21 cellular contexts compared by ENCODE assay signal in the genomic region with DNA sequence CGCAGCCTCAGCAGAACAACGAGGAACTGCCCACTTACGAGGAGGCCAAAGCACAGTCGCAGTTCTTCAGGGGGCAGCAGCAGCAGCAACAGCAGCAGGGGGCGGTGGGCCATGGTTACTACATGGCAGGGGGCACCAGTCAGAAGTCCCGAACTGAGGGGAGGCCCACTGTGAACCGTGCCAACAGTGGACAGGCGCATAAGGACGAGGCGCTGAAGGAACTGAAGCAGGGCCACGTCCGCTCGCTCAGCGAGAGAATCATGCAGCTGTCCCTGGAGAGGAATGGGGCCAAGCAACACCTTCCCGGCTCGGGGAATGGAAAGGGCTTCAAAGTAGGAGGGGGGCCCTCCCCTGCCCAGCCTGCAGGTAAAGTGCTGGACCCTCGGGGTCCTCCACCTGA. TPM values are rescaled to one million over a fixed set of nuclear protein-coding genes. Genes with fewer than 3 reads are reported as not detected.
DNase-seq lines count a peak whose midpoint lies in the region; ATAC-seq, FAIRE-seq and TF ChIP-seq lines count a peak whose summit lies in the region.
"Had no signal": no experiment of that assay in that cellular context is flagged by ENCODE, and none has a peak within 500 bp of the region (broad histone marks: within the 10 kb centered on the region; RNA-seq: fewer than 3 reads in every experiment).

No MANE protein-coding gene starts in this region.

- WGBS in trophoblast cell (ENCODE audit: extremely low coverage, insufficient coverage, insufficient read length): no CpG with 5 or more reads among the region's 17 CpGs

- no peak overlapping the region for H2BK12ac ChIP-seq in trophoblast cell (ENCODE audit: low read length)

- no peaks in the 10 kb centered on the region for H3K79me1 ChIP-seq in trophoblast cell (ENCODE audit: low read length)

- H3K27me3 Mint-ChIP-seq in immature natural killer cell (ENCODE audit: low read depth in 3 of 3): peaks cover 0 to 4% (median 0%) of the 10 kb centered on the region in 3 donors

- H3K27ac Mint-ChIP-seq in immature natural killer cell: no peak overlapping the region

- H3K4ac ChIP-seq in trophoblast cell (ENCODE audit: low read depth, low read length): no peak overlapping the region

- no peaks in the 10 kb centered on the region for H3K9me1 ChIP-seq in endothelial cell of umbilical vein (replicated peaks; ENCODE audit: control insufficient read depth, extremely low read depth, insufficient read depth, low read length)

- ATAC-seq in Right ventricle myocardium superior (ENCODE audit: poor library complexity): no peak
- ATAC-seq: K562 had no signal

- no peak overlapping the region for H3K23ac ChIP-seq in trophoblast cell (ENCODE audit: low read length)

- no peak for DNase-seq in left ventricle myocardium inferior
- DNase-seq in Right ventricle myocardium superior: no peak
- DNase-seq in endothelial cell of umbilical vein (ENCODE audit: low read depth, low spot score): no peak
- DNase-seq in trophoblast cell: no peak
- DNase-seq in tibial artery: no peak
- DNase-seq in DMS53 treated with DMSO at 0.1 percent for 48 hours (lab: John Stamatoyannopoulos, UW; ENCODE audit: unreplicated experiment): no peak
- no peak for DNase-seq in DMS 273 (lab: John Stamatoyannopoulos, UW; ENCODE audit: unreplicated experiment)
- no peak for DNase-seq in immature natural killer cell
- DNase-seq: DMS 273 treated with DMSO at 0.1 percent for 48 hours, GF-D8, NCI-H1048, NCI-H146, NCI-H2081 treated with DMSO at 0.1 percent for 48 hours, NCI-H510A treated with DMSO at 0.1 percent for 48 hours, NCI-H82, SHP77 had no signal

- no peak overlapping the region for H3K4me2 ChIP-seq in endothelial cell of umbilical vein (ENCODE audit: insufficient read depth, low read length)
- no peak overlapping the region for H3K4me2 ChIP-seq in trophoblast cell (ENCODE audit: low read length)
- H3K4me2 ChIP-seq: BLaER1 had no signal

- no peak overlapping the region for H3K9ac ChIP-seq in endothelial cell of umbilical vein (replicated peaks; ENCODE audit: extremely low read depth, insufficient read depth, low read length)
- H3K9ac ChIP-seq in trophoblast cell (ENCODE audit: low read length): no peak overlapping the region
- H3K9ac ChIP-seq: BLaER1 had no signal

- H3K27me3 ChIP-seq in left ventricle myocardium inferior (ENCODE audit: low read depth) (no peaks in the 10 kb centered on the region), endothelial cell of umbilical vein (ENCODE audit: control insufficient read depth in 2 of 2, insufficient read depth in 2 of 2, low read length in 2 of 2) (no peaks in the 10 kb centered on the region), trophoblast cell (ENCODE audit: insufficient read depth, low read length) (no peaks in the 10 kb centered on the region), tibial artery (no peaks in the 10 kb centered on the region)
- H3K27me3 ChIP-seq: BLaER1 had no signal

- H3K9me3 ChIP-seq in left ventricle myocardium inferior (replicated peaks): no peaks in the 10 kb centered on the region
- no peaks in the 10 kb centered on the region for H3K9me3 ChIP-seq in endothelial cell of umbilical vein (replicated peaks; ENCODE audit: control insufficient read depth, insufficient read depth, low read length)
- H3K9me3 ChIP-seq in trophoblast cell (ENCODE audit: insufficient read depth, low read depth, low read length): peaks cover 5% of the 10 kb centered on the region
- H3K9me3 ChIP-seq in tibial artery: no peaks in the 10 kb centered on the region

- POLR2A ChIA-PET in endothelial cell of umbilical vein (lab: Charles Lee): no interaction called here

- no peak overlapping the region for H3K4me3 ChIP-seq in left ventricle myocardium inferior
- no peak overlapping the region for H3K4me3 ChIP-seq in endothelial cell of umbilical vein (replicated peaks in 1 of 3; ENCODE audit: insufficient read depth in 1 of 3, low read depth in 1 of 3, low read length in 3 of 3)
- H3K4me3 ChIP-seq in trophoblast cell (ENCODE audit: low read depth, low read length): no peak overlapping the region
- no peak overlapping the region for H3K4me3 ChIP-seq in tibial artery
- H3K4me3 ChIP-seq: BLaER1, K562 had no signal

- peaks cover 0 to 12% (median 8%) of the 10 kb centered on the region in 3 donors for H3K36me3 Mint-ChIP-seq in immature natural killer cell

- H3K79me2 ChIP-seq in endothelial cell of umbilical vein (ENCODE audit: control insufficient read depth, insufficient read depth, low read length) (peaks cover 83% of the 10 kb centered on the region), trophoblast cell (ENCODE audit: control insufficient read depth, insufficient read depth, low read length, poor library complexity) (peaks cover 2% of the 10 kb centered on the region)

- CTCF ChIA-PET in endothelial cell of umbilical vein (lab: Charles Lee): no interaction called here

- H2BK120ac ChIP-seq in trophoblast cell (ENCODE audit: insufficient read depth, low read length, poor library complexity): no peak overlapping the region

- no peaks in the 10 kb centered on the region for H3K9me3 Mint-ChIP-seq in immature natural killer cell

- no peak for TF ChIP-seq CTCF in left ventricle myocardium inferior (IDR thresholded peaks at IDR 0.05; ENCODE audit: borderline replicate concordance)
- no peak for TF ChIP-seq CTCF in endothelial cell of umbilical vein (IDR thresholded peaks at IDR 0.05; ENCODE audit: extremely low read depth in 1 of 2, insufficient read depth in 1 of 2, low read depth in 1 of 2, low read length in 2 of 2)
- no peak for TF ChIP-seq CTCF in tibial artery (IDR thresholded peaks at IDR 0.05)

- TF ChIP-seq POLR2A in endothelial cell of umbilical vein (IDR thresholded peaks at IDR 0.05; ENCODE audit: low read depth, low read length): no peak

- H4K20me1 ChIP-seq in endothelial cell of umbilical vein (replicated peaks; ENCODE audit: control insufficient read depth, extremely low read depth, insufficient read depth, low read length): peaks cover 7% of the 10 kb centered on the region

- H3K4me1 ChIP-seq in left ventricle myocardium inferior: peaks cover 66% of the 10 kb centered on the region
- H3K4me1 ChIP-seq in endothelial cell of umbilical vein (ENCODE audit: control insufficient read depth, extremely low read depth, insufficient read depth, low read length): peaks cover 20% of the 10 kb centered on the region
- peaks cover 0 to 2% of the 10 kb centered on the region in 2 experiments for H3K4me1 ChIP-seq in trophoblast cell (ENCODE audit: control insufficient read depth in 1 of 2, insufficient read depth in 2 of 2, low read length in 2 of 2)
- H3K4me1 ChIP-seq in tibial artery: peaks cover 0 to 72% (median 31%) of the 10 kb centered on the region in 4 donors

- H4K91ac ChIP-seq in trophoblast cell (ENCODE audit: low read depth, low read length): no peak overlapping the region

- H4K8ac ChIP-seq in trophoblast cell (ENCODE audit: low read depth, low read length): no peak overlapping the region

- peaks cover 25% of the 10 kb centered on the region for H3K36me3 ChIP-seq in left ventricle myocardium inferior
- peaks cover 12 to 13% of the 10 kb centered on the region in 2 experiments for H3K36me3 ChIP-seq in endothelial cell of umbilical vein (ENCODE audit: control insufficient read depth in 2 of 2, extremely low read depth in 1 of 2, insufficient read depth in 2 of 2, low read length in 2 of 2)
- H3K36me3 ChIP-seq in trophoblast cell (ENCODE audit: control insufficient read depth in 1 of 2, insufficient read depth in 2 of 2, low read length in 2 of 2): peaks cover 23 to 40% of the 10 kb centered on the region in 2 experiments
- peaks cover 8 to 21% (median 8%) of the 10 kb centered on the region in 3 donors for H3K36me3 ChIP-seq in tibial artery

- no peak overlapping the region for H2AK5ac ChIP-seq in trophoblast cell (ENCODE audit: low read length)

- H3K18ac ChIP-seq in trophoblast cell (ENCODE audit: low read length): peak overlapping the region; percentile 17

- dilution Hi-C loops in endothelial cell of umbilical vein (cut with MboI; ENCODE audit: extremely low pct_ligation_motif_present, low sequenced_read_pairs): no loop called here

- intact Hi-C loops in left ventricle myocardium inferior (cut with micrococcal nuclease): no loop called here
- intact Hi-C loops in Right ventricle myocardium superior (cut with DNase I): no loop called here
- intact Hi-C loops in endothelial cell of umbilical vein (cut with micrococcal nuclease): loop anchor here (10.0 kb wide), 1 partner anchor 985 kb away; the partner anchor contains the start of gene FAM76B
- intact Hi-C loops in tibial artery (cut with DNase I; ENCODE audit: low total_unique reads): no loop called here

- no peak overlapping the region for H3K4me3 Mint-ChIP-seq in immature natural killer cell

- no peak for FAIRE-seq in endothelial cell of umbilical vein (lab: Jason Lieb, UNC)
- FAIRE-seq: GM12891, GM18507, H1, K562 had no signal

- H3K27ac ChIP-seq in left ventricle myocardium inferior (replicated peaks): peak overlapping the region; percentile 44
- H3K27ac ChIP-seq in endothelial cell of umbilical vein (ENCODE audit: insufficient read depth, low read depth, low read length): no peak overlapping the region
- H3K27ac ChIP-seq in trophoblast cell (ENCODE audit: low read depth, low read length): no peak overlapping the region
- peak overlapping the region; percentile 34 to 71 for H3K27ac ChIP-seq in tibial artery
- H3K27ac ChIP-seq: BLaER1 had no signal

- no peak overlapping the region for H4K12ac ChIP-seq in trophoblast cell (ENCODE audit: low read depth, low read length)

- no peak overlapping the region for H2BK5ac ChIP-seq in trophoblast cell (ENCODE audit: low read depth, low read length, poor library complexity)

- H3K4me1 Mint-ChIP-seq in immature natural killer cell: no peaks in the 10 kb centered on the region

- no peak overlapping the region for H3K14ac ChIP-seq in trophoblast cell (ENCODE audit: low read length)

- no peak overlapping the region for H2AFZ ChIP-seq in endothelial cell of umbilical vein (ENCODE audit: low read depth, low read length)
- H2AFZ ChIP-seq in trophoblast cell (ENCODE audit: insufficient read depth, low read length, poor library complexity): no peak overlapping the region

- TSS peak; percentile 20 for BruUV-seq in endothelial cell of umbilical vein (replicated peaks; lab: Mats Ljungman, UMichigan)

RNA-seq across cellular contexts. Expression of gene AMOTL1, which starts 31.6 kb away (rescaled TPM):
- total RNA-seq in left ventricle myocardium inferior (61.1 TPM), Right ventricle myocardium superior (45.5 TPM), endothelial cell of umbilical vein (37.8 and 41.8 TPM in 2 replicates)
- polyA plus RNA-seq in endothelial cell of umbilical vein (11.3 and 12.5 TPM in 2 replicates), immature natural killer cell (1 to 10 TPM in 1 of 3 donors, under 1 TPM in 1, not detected in 1; 0.14 to 1.7 TPM)
- 13.8 and 14.8 TPM in 2 replicates for polyA plus RNA-seq in endothelial cell of umbilical vein (2011; cell fraction: cytosol; rRNA removed)
- 19.8 and 22.7 TPM in 2 replicates for polyA plus RNA-seq in endothelial cell of umbilical vein (2011; cell fraction: nucleus; rRNA removed)
- 24.6 and 26.3 TPM in 2 replicates for polyA plus RNA-seq in endothelial cell of umbilical vein (2012)
- polyA minus RNA-seq in endothelial cell of umbilical vein: 38.8 and 39.2 TPM in 2 replicates
- polyA minus RNA-seq in endothelial cell of umbilical vein (2011; cell fraction: cytosol; rRNA and poly(A)+ RNA removed): 10.3 TPM
- 35.5 and 46.7 TPM in 2 replicates for polyA minus RNA-seq in endothelial cell of umbilical vein (2011; cell fraction: nucleus; rRNA and poly(A)+ RNA removed)
- 31.6 and 32.9 TPM in 2 replicates for polyA plus RNA-seq in trophoblast cell (2013)

Comparison
In these comparisons a context has a peak if more than half of its experiments do, and no peak if none do; other contexts are left out.
1. H3K27ac ChIP-seq: peak in left ventricle myocardium inferior (single experiment) and tibial artery (2 of 2); none in endothelial cell of umbilical vein (single experiment) and trophoblast cell (single experiment).